8 cellular contexts compared by ENCODE assay signal in genomic region chr5:170681013-170681433, GRCh38.
DNase-seq lines count a peak whose midpoint lies in the region; TF ChIP-seq lines count a peak whose summit lies in the region.

No MANE protein-coding gene starts in this region.

- H3K27me3 ChIP-seq in HAP-1 (ENCODE audit: low read depth) = peaks cover 13% of the 10 kb centered on the region
- H3K27me3 ChIP-seq in muscle layer of duodenum (ENCODE audit: low read depth, low read length) = no peaks in the 10 kb centered on the region

- no peaks in the 10 kb centered on the region for H3K36me3 ChIP-seq in HAP-1 (replicated peaks)
- H3K36me3 ChIP-seq in muscle layer of duodenum (ENCODE audit: control insufficient read depth in 1 of 2, insufficient read depth in 2 of 2, low read length in 2 of 2) = no peaks in the 10 kb centered on the region

- WGBS in lower leg skin, 2 donors = 2 to 3% methylated on average over 28 of the region's 28 CpGs

- H3K27ac ChIP-seq in coronary artery (no peak overlapping the region), muscle layer of duodenum (ENCODE audit: low read length) (no peak overlapping the region)

- TF ChIP-seq POLR2A in lower leg skin (IDR thresholded peaks at IDR 0.05) = no peak

- intact Hi-C loops in posterior cingulate gyrus (cut with DNase I) = no loop called here
- intact Hi-C loops in lower leg skin (cut with DNase I; ENCODE audit: low total_unique reads) = no loop called here

- H3K4me1 ChIP-seq in HAP-1 = no peaks in the 10 kb centered on the region
- peaks cover 0 to 5% of the 10 kb centered on the region in 2 donors for H3K4me1 ChIP-seq in muscle layer of duodenum (ENCODE audit: control insufficient read depth in 1 of 2, insufficient read depth in 2 of 2, low read length in 2 of 2)

- H3K4me3 ChIP-seq in HAP-1 (no peak overlapping the region), coronary artery (peak overlapping the region; percentile 3), muscle layer of duodenum (ENCODE audit: low read depth in 1 of 2, low read length in 2 of 2) (peak overlapping the region; percentile 19 to 26), lower leg skin (ENCODE audit: low read depth, poor library complexity, severe bottlenecking) (no peak overlapping the region)

- H3K9me3 ChIP-seq in HAP-1 = no peaks in the 10 kb centered on the region
- no peaks in the 10 kb centered on the region for H3K9me3 ChIP-seq in muscle layer of duodenum (ENCODE audit: control insufficient read depth in 1 of 2, low read length in 2 of 2)

- TF ChIP-seq CTCF in coronary artery (IDR thresholded peaks at IDR 0.05) (no peak), lower leg skin (IDR thresholded peaks at IDR 0.05) (no peak)

- in situ Hi-C loops in HAP-1 (cut with MboI; ENCODE audit: low sequenced_read_pairs) = no loop called here

- DNase-seq in GDM1 (lab: John Stamatoyannopoulos, UW) = peak; percentile 28
- peak; percentile 15 to 68 for DNase-seq in HAP-1 (ENCODE audit: low spot score in 2 of 2)
- DNase-seq in OCI-M1 (lab: John Stamatoyannopoulos, UW) = peak; percentile 42
- DNase-seq in coronary artery (ENCODE audit: low spot score) = no peak
- no peak for DNase-seq in posterior cingulate gyrus
- DNase-seq in lower leg skin (ENCODE audit: low spot score in 2 of 2) = no peak
- no peak for DNase-seq in HK-2 (ENCODE audit: unreplicated experiment)

Comparison
In these comparisons a context has a peak if more than half of its experiments do, and no peak if none do; other contexts are left out.
1. DNase-seq: peak in GDM1 (single experiment), HAP-1 (2 of 2) and OCI-M1 (single experiment); none in coronary artery (single experiment), posterior cingulate gyrus (0 of 10), lower leg skin (0 of 2) and HK-2 (single experiment).
2. H3K4me3 ChIP-seq: peak in coronary artery (single experiment) and muscle layer of duodenum (2 of 2); none in HAP-1 (single experiment) and lower leg skin (single experiment).